1 cellular context compared by ENCODE assay signal in the genomic region with DNA sequence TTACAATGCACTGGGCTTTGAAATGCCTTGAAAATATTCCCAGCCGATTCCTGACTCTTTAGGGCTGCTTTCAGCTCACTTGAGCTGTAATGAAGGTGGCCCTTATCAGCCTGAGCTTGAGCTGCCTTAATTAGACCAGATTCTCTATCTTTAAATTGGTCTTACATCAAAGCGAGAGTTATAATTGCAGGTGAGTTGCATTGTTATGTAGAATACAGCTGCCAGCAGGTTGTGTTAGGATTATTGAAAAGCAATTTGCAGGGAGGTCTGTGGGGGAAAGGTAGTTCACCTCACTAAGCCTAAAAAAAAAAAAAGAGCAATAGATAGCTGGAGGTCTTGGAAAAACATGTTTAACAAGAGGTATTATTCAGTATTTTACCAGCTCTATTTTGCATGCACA.
TF ChIP-seq lines count a peak whose summit lies in the region.

No MANE protein-coding gene starts in this region.

TF ChIP-seq in WTC11, 78 proteins besides CTCF, POLR2A, EP300 and RAD21 (continued from another document):
- TF ChIP-seq ZNF317 (CRISPR knock-in tag; IDR thresholded peaks at IDR 0.05; ENCODE audit: borderline replicate concordance, low read depth): no peak
- no peak for TF ChIP-seq FOXJ3 (CRISPR knock-in tag; IDR thresholded peaks at IDR 0.05; ENCODE audit: borderline replicate concordance)
- TF ChIP-seq, protein P1, sequence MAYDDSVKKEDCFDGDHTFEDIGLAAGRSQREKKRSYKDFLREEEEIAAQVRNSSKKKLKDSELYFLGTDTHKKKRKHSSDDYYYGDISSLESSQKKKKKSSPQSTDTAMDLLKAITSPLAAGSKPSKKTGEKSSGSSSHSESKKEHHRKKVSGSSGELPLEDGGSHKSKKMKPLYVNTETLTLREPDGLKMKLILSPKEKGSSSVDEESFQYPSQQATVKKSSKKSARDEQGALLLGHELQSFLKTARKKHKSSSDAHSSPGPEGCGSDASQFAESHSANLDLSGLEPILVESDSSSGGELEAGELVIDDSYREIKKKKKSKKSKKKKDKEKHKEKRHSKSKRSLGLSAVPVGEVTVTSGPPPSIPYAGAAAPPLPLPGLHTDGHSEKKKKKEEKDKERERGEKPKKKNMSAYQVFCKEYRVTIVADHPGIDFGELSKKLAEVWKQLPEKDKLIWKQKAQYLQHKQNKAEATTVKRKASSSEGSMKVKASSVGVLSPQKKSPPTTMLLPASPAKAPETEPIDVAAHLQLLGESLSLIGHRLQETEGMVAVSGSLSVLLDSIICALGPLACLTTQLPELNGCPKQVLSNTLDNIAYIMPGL (CRISPR knock-in tag; IDR thresholded peaks at IDR 0.05): no peak
- no peak for TF ChIP-seq ZNF512 (CRISPR knock-in tag; IDR thresholded peaks at IDR 0.05; ENCODE audit: borderline replicate concordance)
- no peak for TF ChIP-seq CREM (CRISPR knock-in tag; IDR thresholded peaks at IDR 0.05)
- no peak for TF ChIP-seq NFYB (CRISPR knock-in tag; conservative IDR thresholded peaks at IDR 0.05; ENCODE audit: low read depth)
